ENCODE assay signal across 8 cellular contexts in genomic region chr20:45792513-45793118, GRCh38. TPM values are rescaled to one million over a fixed set of nuclear protein-coding genes. Genes with fewer than 3 reads are reported as not detected.
A peak's percentile ranks its signal among the peaks of the same experiment; 100 is the strongest.
DNase-seq lines count a peak whose midpoint lies in the region; ATAC-seq and TF ChIP-seq lines count a peak whose summit lies in the region.

No MANE protein-coding gene starts in this region.

- ATAC-seq in DND-41 (ENCODE audit: insufficient read depth, low read depth) (no peak), lung (ENCODE audit: insufficient read depth, low FRiP score) (peak; percentile 3), GM21786 (IDR thresholded peaks at IDR 0.05; ENCODE audit: unreplicated experiment) (no peak)

- peaks cover 0 to 3% (median 0%) of the 10 kb centered on the region in 5 experiments for H3K9me3 Mint-ChIP-seq in brain

- DNase-seq in DND-41 (no peak), LNCaP clone FGC (ENCODE audit: low read depth) (no peak), lung (ENCODE audit: low spot score) (no peak), uterus (no peak), HuH-7.5 (ENCODE audit: low spot score) (no peak), DMS153 (lab: John Stamatoyannopoulos, UW) (no peak)

- peaks cover 12% of the 10 kb centered on the region for H3K27me3 Mint-ChIP-seq in brain

- H3K4me3 Mint-ChIP-seq in brain = peak overlapping the region; percentile 89 to 100 (median 93)

- H3K36me3 ChIP-seq in DND-41 (ENCODE audit: insufficient read depth, low read length) (peaks cover 37% of the 10 kb centered on the region), lung (ENCODE audit: control insufficient read depth in 2 of 2, insufficient read depth in 2 of 2, low read length in 2 of 2) (peaks cover 17 to 18% of the 10 kb centered on the region in 2 donors), uterus (no peaks in the 10 kb centered on the region)

- 17 to 28% methylated on average over 13 of the region's 13 CpGs for WGBS in lung, 2 donors

- H3K4me2 ChIP-seq in DND-41 (ENCODE audit: insufficient read depth, low read length) = peak overlapping the region; percentile 92

- H3K36me3 Mint-ChIP-seq in brain = peaks cover 40% of the 10 kb centered on the region

- peaks cover 20% of the 10 kb centered on the region for H3K79me2 ChIP-seq in DND-41 (ENCODE audit: insufficient read depth, low read length)

- H3K4me3 ChIP-seq in DND-41 (ENCODE audit: low read depth in 1 of 2, low read length in 2 of 2) = peak overlapping the region; percentile 86 to 87
- peak overlapping the region; percentile 98 for H3K4me3 ChIP-seq in LNCaP clone FGC (ENCODE audit: low read depth, low read length)
- H3K4me3 ChIP-seq in lung = peak overlapping the region; percentile 82
- H3K4me3 ChIP-seq in uterus = peak overlapping the region; percentile 62 to 97

- intact Hi-C loops in uterus (cut with DNase I; ENCODE audit: low total_unique reads) = no loop called here

- peaks cover 22% of the 10 kb centered on the region for H3K4me1 Mint-ChIP-seq in brain

- TF ChIP-seq CTCF in DND-41 (IDR thresholded peaks at IDR 0.05; ENCODE audit: borderline replicate concordance, extremely low read depth, low read length, poor library complexity, severe bottlenecking) = no peak
- TF ChIP-seq CTCF in LNCaP clone FGC (IDR thresholded peaks at IDR 0.05; ENCODE audit: control insufficient read depth, extremely low read depth, insufficient read depth) = no peak
- TF ChIP-seq CTCF in brain (conservative IDR thresholded peaks at IDR 0.05) = no peak
- no peak for TF ChIP-seq CTCF in lung (IDR thresholded peaks at IDR 0.05; ENCODE audit: control extremely low read depth, extremely low read depth)
- TF ChIP-seq CTCF in uterus (IDR thresholded peaks at IDR 0.05) = no peak

- peak overlapping the region; percentile 96 for H2AFZ ChIP-seq in DND-41 (ENCODE audit: low read depth, low read length)

- H3K9me3 ChIP-seq in DND-41 (ENCODE audit: insufficient read depth, low read length, severe bottlenecking) = no peaks in the 10 kb centered on the region
- no peaks in the 10 kb centered on the region for H3K9me3 ChIP-seq in lung (ENCODE audit: control insufficient read depth in 2 of 2, insufficient read depth in 1 of 2, low read length in 1 of 2)
- no peaks in the 10 kb centered on the region for H3K9me3 ChIP-seq in uterus

- peak overlapping the region; percentile 90 for H3K9ac ChIP-seq in DND-41 (ENCODE audit: low read depth, low read length)

- no peaks in the 10 kb centered on the region for H3K27me3 ChIP-seq in DND-41 (ENCODE audit: insufficient read depth, low read length, poor library complexity)
- H3K27me3 ChIP-seq in lung (ENCODE audit: control insufficient read depth, insufficient read depth) = no peaks in the 10 kb centered on the region
- no peaks in the 10 kb centered on the region for H3K27me3 ChIP-seq in uterus

- no peaks in the 10 kb centered on the region for H4K20me1 ChIP-seq in DND-41 (ENCODE audit: insufficient read depth, low read length)

- TF ChIP-seq POLR2A in uterus (IDR thresholded peaks at IDR 0.05) = no peak

- H3K27ac Mint-ChIP-seq in brain = peak overlapping the region; percentile 22 to 94 (median 89)

- H3K27ac ChIP-seq in DND-41 (ENCODE audit: low read length) = peak overlapping the region; percentile 85
- peak overlapping the region; percentile 90 to 96 for H3K27ac ChIP-seq in lung (ENCODE audit: low read depth in 1 of 2, low read length in 1 of 2)
- H3K27ac ChIP-seq in uterus = peak overlapping the region; percentile 80 to 95

- H3K4me1 ChIP-seq in DND-41 (ENCODE audit: insufficient read depth, low read length) (peaks cover 19% of the 10 kb centered on the region), lung (ENCODE audit: control insufficient read depth in 2 of 2, insufficient read depth in 2 of 2, low read length in 2 of 2) (peaks cover 0 to 4% of the 10 kb centered on the region in 2 donors), uterus (no peaks in the 10 kb centered on the region)

RNA-seq across cellular contexts. Expression of gene DNTTIP1, which starts 0.9 kb away (rescaled TPM):
- polyA plus RNA-seq in brain (ENCODE audit: insufficient read depth, low read depth, low replicate concordance) = 70.6 TPM
- 10 to 100 TPM; 21.1 to 38.5 TPM for total RNA-seq in lung
- 10 to 100 TPM; 66.4 to 72.1 TPM for polyA plus RNA-seq in lung
- 10 to 100 TPM; 11.2 to 29.8 (median 17.1) TPM for total RNA-seq in uterus

RNA-seq across cellular contexts. Expression of gene WFDC3, which starts 0.9 kb away (rescaled TPM):
- polyA plus RNA-seq in brain (ENCODE audit: insufficient read depth, low read depth, low replicate concordance) (2.3 TPM), lung (10 to 100 TPM; 11.4 to 20.9 TPM)
- total RNA-seq in lung (1 to 10 TPM; 1.8 to 3.6 TPM), uterus (1 to 10 TPM in 1 of 4 donors, not detected in 3; 2.0 TPM)

RNA-seq across cellular contexts. Expression of gene UBE2C, which starts 19.8 kb away (rescaled TPM):
- polyA plus RNA-seq in brain (ENCODE audit: insufficient read depth, low read depth, low replicate concordance) (383 TPM), lung (10 to 100 TPM in 1 of 2 donors, 1 to 10 TPM in 1; 7.2 to 17.0 TPM)
- total RNA-seq in lung (1 to 10 TPM; 2.5 to 3.9 TPM), uterus (10 to 100 TPM in 1 of 4 donors, not detected in 3; 12.4 TPM)

RNA-seq across cellular contexts. Expression of gene TNNC2, which starts 34.5 kb away (rescaled TPM):
- 2.9 TPM for polyA plus RNA-seq in brain (ENCODE audit: insufficient read depth, low read depth, low replicate concordance)
- total RNA-seq in lung = under 1 TPM in 1 of 2 donors, not detected in 1; 0.54 TPM
- polyA plus RNA-seq in lung = 1 to 10 TPM; 1.1 to 1.5 TPM
- 1 to 10 TPM in 1 of 4 donors, under 1 TPM in 1, not detected in 2; 0.59 to 1.3 TPM for total RNA-seq in uterus

RNA-seq across cellular contexts. Expression of gene SNX21, which starts 41.0 kb away (rescaled TPM):
- polyA plus RNA-seq in brain (ENCODE audit: insufficient read depth, low read depth, low replicate concordance) (18.8 TPM), lung (10 to 100 TPM; 15.9 to 16.2 TPM)
- total RNA-seq in lung (10 to 100 TPM; 30.9 to 34.4 TPM), uterus (100 to 1,000 TPM in 1 of 4 donors, 10 to 100 TPM in 3; 56.5 to 145 (median 63.2) TPM)
